22 cellular contexts compared by ENCODE assay signal in genomic region chr19:6007866-6008265, GRCh38.
"Had no signal": no experiment of that assay in that cellular context is flagged by ENCODE, and none has a peak within 500 bp of the region (broad histone marks: within the 10 kb centered on the region; RNA-seq: fewer than 3 reads in every experiment).

No MANE protein-coding gene starts in this region.

- H3K9me3 ChIP-seq: MG63, Peyer's patch, SJCRH30 had no signal

- DNase-seq: Karpas-422, KG1, MG63, NCI-H1092, NCI-H1105 treated with DMSO at 0.1 percent for 48 hours, NCI-H1436, NCI-H187, NCI-H2029, NCI-H2081 treated with DMSO at 0.1 percent for 48 hours, NCI-H2171, NCI-H226, NCI-H446, NCI-H510A, NCI-H524 treated with DMSO at 0.1 percent for 48 hours, NCI-H69, NCI-H774, Peyer's patch, SHP77 treated with DMSO at 0.1 percent for 48 hours, SJCRH30 had no signal

- H3K4me3 ChIP-seq: MG63, Peyer's patch, SJCRH30 had no signal

- H3K27me3 ChIP-seq: MG63, Peyer's patch, SJCRH30 had no signal

- H3K36me3 ChIP-seq: MG63, SJCRH30 had no signal

- FAIRE-seq: HepG2 had no signal

- H3K4me1 ChIP-seq: Peyer's patch had no signal

- ATAC-seq: HepG2, Right ventricle myocardium inferior, SK-N-SH treated with all-trans-retinoic acid at 6 μM for 48 hours had no signal

- H3K27ac ChIP-seq: Peyer's patch, SJCRH30 had no signal
